Comparison of ENCODE assay signal across 19 cellular contexts in genomic region chr20:44004306-44004915, GRCh38.
A peak's percentile ranks its signal among the peaks of the same experiment; 100 is the strongest.
DNase-seq lines count a peak whose midpoint lies in the region; ATAC-seq and TF ChIP-seq lines count a peak whose summit lies in the region.
"Had no signal": no experiment of that assay in that cellular context is flagged by ENCODE, and none has a peak within 500 bp of the region (broad histone marks: within the 10 kb centered on the region; RNA-seq: fewer than 3 reads in every experiment).

No MANE protein-coding gene starts in this region.

- no peaks in the 10 kb centered on the region for H3K79me1 ChIP-seq in mesenchymal stem cell (replicated peaks; ENCODE audit: low read length, poor library complexity, severe bottlenecking)

- H2AFZ ChIP-seq in Loucy (ENCODE audit: low read length) (peak overlapping the region; percentile 67; the same call in 1 of the 2 replicates), mesenchymal stem cell (ENCODE audit: low read depth, low read length) (no peak overlapping the region)

- no peak overlapping the region for H2BK15ac ChIP-seq in mesenchymal stem cell (ENCODE audit: low read depth, poor library complexity, severe bottlenecking)

- no peak overlapping the region for H3K4me3 ChIP-seq in Loucy (ENCODE audit: low read length, poor library complexity, severe bottlenecking)
- H3K4me3 ChIP-seq in upper lobe of right lung = no peak overlapping the region
- H3K4me3 ChIP-seq in mesenchymal stem cell (ENCODE audit: insufficient read depth in 1 of 2, low read depth in 1 of 2, low read length in 2 of 2) = no peak overlapping the region
- H3K4me3 ChIP-seq: SJCRH30 had no signal

- peak; percentile 10 for ATAC-seq in upper lobe of right lung
- ATAC-seq in GM19023 (IDR thresholded peaks at IDR 0.05; ENCODE audit: unreplicated experiment) = no peak
- ATAC-seq: PC-3 had no signal

- DNase-seq in NCI-H2196 treated with DMSO at 0.1 percent for 48 hours (lab: John Stamatoyannopoulos, UW; ENCODE audit: unreplicated experiment) = peak; percentile 10
- DNase-seq in NCI-H2196 (lab: John Stamatoyannopoulos, UW; ENCODE audit: unreplicated experiment) = no peak
- DNase-seq in cardiac septum (ENCODE audit: low spot score) = peak; percentile 61
- no peak for DNase-seq in upper lobe of right lung
- no peak for DNase-seq in hypothalamus (lab: John Stamatoyannopoulos, UW)
- no peak for DNase-seq in mesenchymal stem cell
- DNase-seq: GDM1, HCEC 1CT, KBM-7, NCI-H1417 treated with DMSO at 0.1 percent for 48 hours, NCI-H187 treated with DMSO at 0.1 percent for 48 hours, NCI-H345, NCI-H524 treated with DMSO at 0.1 percent for 48 hours, PC-3, SJCRH30 had no signal

- no peak overlapping the region for H2AK5ac ChIP-seq in mesenchymal stem cell (ENCODE audit: low read length, severe bottlenecking)

- intact Hi-C loops in cardiac septum (cut with DNase I) = no loop called here
- intact Hi-C loops in upper lobe of right lung (cut with DNase I) = no loop called here

- H3K4me1 ChIP-seq in Loucy (ENCODE audit: insufficient read depth, low read length, poor library complexity, severe bottlenecking) (peaks cover 22% of the 10 kb centered on the region), upper lobe of right lung (no peaks in the 10 kb centered on the region), mesenchymal stem cell (ENCODE audit: control insufficient read depth, insufficient read depth, low read depth, low read length) (no peaks in the 10 kb centered on the region)
- H3K4me1 ChIP-seq: SJCRH30 had no signal

- no peak overlapping the region for H2BK12ac ChIP-seq in mesenchymal stem cell (ENCODE audit: low read length in 2 of 2)

- no peak overlapping the region for H4K8ac ChIP-seq in mesenchymal stem cell (ENCODE audit: low read length)

- H3K27me3 ChIP-seq in Loucy (ENCODE audit: insufficient read depth, low read length, poor library complexity, severe bottlenecking) = no peaks in the 10 kb centered on the region
- no peaks in the 10 kb centered on the region for H3K27me3 ChIP-seq in upper lobe of right lung
- H3K27me3 ChIP-seq in mesenchymal stem cell (ENCODE audit: control insufficient read depth in 1 of 2, insufficient read depth in 1 of 2, low read length in 2 of 2) = peaks cover 0 to 41% of the 10 kb centered on the region in 2 experiments
- H3K27me3 ChIP-seq: SJCRH30 had no signal

- H3K4me2 ChIP-seq in Loucy (ENCODE audit: low read depth, low read length, poor library complexity, severe bottlenecking) = no peak overlapping the region
- H3K4me2 ChIP-seq in mesenchymal stem cell (ENCODE audit: low read length, poor library complexity, severe bottlenecking) = no peak overlapping the region

- no peak overlapping the region for H3K18ac ChIP-seq in mesenchymal stem cell (ENCODE audit: low read depth in 1 of 2, low read length in 2 of 2)

- no peak overlapping the region for H2BK5ac ChIP-seq in mesenchymal stem cell (ENCODE audit: low read depth, low read length, poor library complexity, severe bottlenecking)

- H3K79me2 ChIP-seq in Loucy (ENCODE audit: insufficient read depth, low read length) = no peaks in the 10 kb centered on the region

- H3K9ac ChIP-seq in Loucy (ENCODE audit: low read depth, low read length, poor library complexity, severe bottlenecking) = no peak overlapping the region
- H3K9ac ChIP-seq in mesenchymal stem cell (ENCODE audit: low read length) = no peak overlapping the region

- H3K36me3 ChIP-seq in Loucy (ENCODE audit: insufficient read depth, low read length) (no peaks in the 10 kb centered on the region), upper lobe of right lung (no peaks in the 10 kb centered on the region), mesenchymal stem cell (ENCODE audit: control insufficient read depth in 1 of 2, insufficient read depth in 2 of 2, low read depth in 1 of 2, low read length in 2 of 2) (no peaks in the 10 kb centered on the region)
- H3K36me3 ChIP-seq: SJCRH30 had no signal

- H3K23ac ChIP-seq in mesenchymal stem cell (ENCODE audit: low read length in 2 of 2) = no peak overlapping the region

- no peaks in the 10 kb centered on the region for H3K9me3 ChIP-seq in Loucy (ENCODE audit: insufficient read depth, low read depth, low read length)
- no peaks in the 10 kb centered on the region for H3K9me3 ChIP-seq in upper lobe of right lung
- H3K9me3 ChIP-seq in mesenchymal stem cell (ENCODE audit: control insufficient read depth, low read length) = no peaks in the 10 kb centered on the region
- H3K9me3 ChIP-seq: SJCRH30 had no signal

- H4K91ac ChIP-seq in mesenchymal stem cell (ENCODE audit: low read length) = no peak overlapping the region

- TF ChIP-seq CTCF in Loucy (conservative IDR thresholded peaks at IDR 0.05; ENCODE audit: low read length) = peak; percentile 41
- TF ChIP-seq CTCF in upper lobe of right lung (IDR thresholded peaks at IDR 0.05) = no peak

- no peak overlapping the region for H3K27ac ChIP-seq in upper lobe of right lung
- H3K27ac ChIP-seq in mesenchymal stem cell (ENCODE audit: low read length, poor library complexity, severe bottlenecking) = no peak overlapping the region
- H3K27ac ChIP-seq: 22Rv1, RWPE1, SJCRH30 had no signal

- 0 out of 2 replicates have a peak, but pooled peaks cover 3% of the 10 kb centered on the region for H3F3A ChIP-seq in Loucy (ENCODE audit: low read depth)

- H3K4ac ChIP-seq in mesenchymal stem cell (ENCODE audit: low read depth in 1 of 2, low read length in 2 of 2) = no peak overlapping the region

- no peak overlapping the region for H3K14ac ChIP-seq in mesenchymal stem cell (ENCODE audit: low read length in 2 of 2)

- no peaks in the 10 kb centered on the region for H3K9me2 ChIP-seq in Loucy (replicated peaks; ENCODE audit: low read depth, low read length)

- no peak overlapping the region for H2BK120ac ChIP-seq in mesenchymal stem cell (ENCODE audit: low read depth, low read length)

- WGBS in mesenchymal stem cell = 96% methylated on average over 3 of the region's 4 CpGs

- H4K20me1 ChIP-seq in Loucy (ENCODE audit: insufficient read depth, low read length, poor library complexity, severe bottlenecking) = no peaks in the 10 kb centered on the region

Comparison
In these comparisons a context has a peak if more than half of its experiments do, and no peak if none do; other contexts are left out.
1. DNase-seq: peak in NCI-H2196 treated with DMSO at 0.1 percent for 48 hours (single experiment) and cardiac septum (single experiment); none in NCI-H2196 (single experiment), upper lobe of right lung (single experiment), hypothalamus (0 of 51) and mesenchymal stem cell (single experiment).